ENCODE assay signal across 20 cellular contexts in the genomic region with DNA sequence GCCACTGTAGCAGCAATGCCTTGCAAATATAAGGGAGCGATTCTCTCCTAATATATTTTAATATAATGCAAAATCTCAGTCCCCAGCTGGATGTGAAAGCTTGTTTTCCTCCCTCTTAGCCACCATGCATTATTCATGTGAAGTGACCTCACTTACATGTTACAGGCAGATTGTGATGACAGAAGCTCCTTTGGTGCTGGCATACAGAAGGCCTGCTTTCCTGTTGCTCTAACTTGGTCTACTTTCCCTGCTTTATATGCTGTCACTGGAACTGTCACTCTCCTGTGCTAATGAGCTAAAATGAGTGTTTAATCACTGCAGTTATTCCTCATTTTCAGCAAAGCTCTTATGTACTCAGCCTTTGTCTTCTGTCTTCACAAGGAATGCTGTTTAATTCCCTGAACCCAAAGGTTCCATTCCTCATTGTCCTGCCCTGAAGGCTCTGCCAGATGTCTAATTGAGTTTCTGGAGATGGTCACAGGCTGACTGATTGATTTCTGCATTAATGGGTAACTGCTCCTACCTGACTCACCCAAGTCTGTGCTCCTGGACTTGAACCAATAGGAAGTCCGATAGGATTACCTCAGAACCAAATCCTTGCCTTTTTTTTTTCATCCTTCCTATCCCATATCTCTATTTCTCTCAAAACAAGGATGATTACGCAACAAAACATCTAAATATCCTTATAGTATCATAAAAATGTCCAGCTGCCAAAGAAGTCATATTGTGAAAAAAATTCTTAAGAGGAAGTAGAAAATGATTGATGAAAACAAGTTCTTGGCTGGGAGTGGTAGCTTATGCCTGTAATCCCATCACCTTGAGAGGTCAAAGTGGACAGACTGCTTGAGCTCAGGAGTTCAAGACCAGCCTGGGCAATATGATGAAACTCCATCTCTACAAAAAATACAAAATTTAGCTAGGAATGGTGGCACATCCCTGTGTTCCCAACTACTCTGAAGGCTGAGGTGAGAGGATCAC.
DNase-seq lines count a peak whose midpoint lies in the region; ATAC-seq and TF ChIP-seq lines count a peak whose summit lies in the region.
"Had no signal": no experiment of that assay in that cellular context is flagged by ENCODE, and none has a peak within 500 bp of the region (broad histone marks: within the 10 kb centered on the region; RNA-seq: fewer than 3 reads in every experiment).

No MANE protein-coding gene starts in this region.

- H3K27me3 Mint-ChIP-seq in MCF 10A (ENCODE audit: insufficient read depth, unreplicated experiment) (no peaks in the 10 kb centered on the region), CD14-positive monocyte (ENCODE audit: low read depth in 3 of 3) (no peaks in the 10 kb centered on the region)
- H3K27me3 Mint-ChIP-seq in effector memory CD8-positive, alpha-beta T cell = no peaks in the 10 kb centered on the region
- H3K27me3 Mint-ChIP-seq: CD4-positive, CD25-positive, alpha-beta regulatory T cell had no signal

- H3K4me1 ChIP-seq in breast epithelium = no peaks in the 10 kb centered on the region
- H3K4me1 ChIP-seq in ovary (ENCODE audit: insufficient read depth) = no peaks in the 10 kb centered on the region
- H3K4me1 ChIP-seq: thyroid gland had no signal

- intact Hi-C loops in MCF 10A (cut with micrococcal nuclease) = no loop called here
- intact Hi-C loops in breast epithelium (cut with DNase I; ENCODE audit: low total_unique reads) = no loop called here
- intact Hi-C loops in ovary (cut with DNase I) = no loop called here
- intact Hi-C loops in CD14-positive monocyte (cut with micrococcal nuclease) = no loop called here

- H3K9me3 Mint-ChIP-seq in MCF 10A (ENCODE audit: unreplicated experiment) (no peaks in the 10 kb centered on the region), CD14-positive monocyte (peaks cover 0 to 6% (median 0%) of the 10 kb centered on the region in 7 donors)
- peaks cover 0 to 2% of the 10 kb centered on the region in 2 donors for H3K9me3 Mint-ChIP-seq in effector memory CD8-positive, alpha-beta T cell
- H3K9me3 Mint-ChIP-seq: activated naive CD4-positive, alpha-beta T cell treated with anti-CD3 and anti-CD28 coated beads for 36 hours; activated T-cell treated with anti-CD3 and anti-CD28 coated beads, Interleukin-2, amount 50 U/mL, for 4 hours had no signal

- H3K27ac ChIP-seq in breast epithelium (no peak overlapping the region), ovary (no peak overlapping the region)
- H3K27ac ChIP-seq: thyroid gland had no signal

- ATAC-seq in HG03469 (IDR thresholded peaks at IDR 0.05; ENCODE audit: unreplicated experiment) = no peak
- ATAC-seq in effector memory CD8-positive, alpha-beta T cell (replicated peaks) = no peak
- ATAC-seq: activated T-cell treated with anti-CD3 and anti-CD28 coated beads, Interleukin-2, amount 50 U/mL, for 4 hours had no signal

- DNase-seq in MCF 10A (ENCODE audit: unreplicated experiment) = peak; percentile 1
- DNase-seq in breast epithelium (ENCODE audit: low spot score in 2 of 2) = no peak
- DNase-seq in hippocampal formation (lab: John Stamatoyannopoulos, UW) = peak; percentile 7 to 27
- DNase-seq in mucosa of gallbladder (ENCODE audit: low spot score) = peak; percentile 72
- DNase-seq in ovary = no peak
- no peak for DNase-seq in CD14-positive monocyte (ENCODE audit: low spot score)
- DNase-seq in effector memory CD8-positive, alpha-beta T cell = no peak
- DNase-seq: activated CD8-positive, alpha-beta memory T cell treated with anti-CD3 and anti-CD28 coated beads for 24 hours; activated naive CD4-positive, alpha-beta T cell treated with anti-CD3 and anti-CD28 coated beads for 36 hours; activated T-cell treated with anti-CD3 and anti-CD28 coated beads, Interleukin-2, amount 50 U/mL, for 4 hours; CD4-positive, CD25-positive, alpha-beta regulatory T cell; DMS53; effector memory CD4-positive, alpha-beta T cell; GOT3; KBM-7; NCI-H510A; stimulated activated CD4-positive, alpha-beta T cell treated with anti-CD3 and anti-CD28 coated beads, Interleukin-1b, Interleukin-23, amount 100 ng/mL, for 48 hours; stimulated activated naive CD4-positive, alpha-beta T cell; thyroid gland had no signal

- CTCF ChIA-PET in MCF 10A (lab: Yijun Ruan, JAX) = interaction anchor here (0.6 kb wide), 1 partner anchor 206 kb away, joined by 3 read pairs; no protein-coding TSS in a partner anchor

- no peaks in the 10 kb centered on the region for H3K4me1 Mint-ChIP-seq in MCF 10A (ENCODE audit: insufficient read depth, unreplicated experiment)
- H3K4me1 Mint-ChIP-seq in CD14-positive monocyte = no peaks in the 10 kb centered on the region
- H3K4me1 Mint-ChIP-seq in effector memory CD8-positive, alpha-beta T cell (ENCODE audit: low read depth in 2 of 2) = no peaks in the 10 kb centered on the region
- H3K4me1 Mint-ChIP-seq: CD4-positive, CD25-positive, alpha-beta regulatory T cell had no signal

- no TSS peak for BruUV-seq in MCF 10A (replicated peaks; lab: Mats Ljungman, UMichigan)

- H3K27ac Mint-ChIP-seq in MCF 10A (ENCODE audit: low read depth, unreplicated experiment) (no peak overlapping the region), CD14-positive monocyte (no peak overlapping the region)
- no peak overlapping the region for H3K27ac Mint-ChIP-seq in effector memory CD8-positive, alpha-beta T cell
- H3K27ac Mint-ChIP-seq: activated naive CD4-positive, alpha-beta T cell treated with anti-CD3 and anti-CD28 coated beads for 36 hours had no signal

- H3K36me3 ChIP-seq in breast epithelium = no peaks in the 10 kb centered on the region
- no peaks in the 10 kb centered on the region for H3K36me3 ChIP-seq in ovary
- H3K36me3 ChIP-seq: thyroid gland had no signal

- WGBS in ovary, 3 donors = 39 to 61% (median 43%) methylated on average over 3 of the region's 3 CpGs

- POLR2A ChIA-PET in MCF 10A (lab: Yijun Ruan, JAX) = no interaction called here

- peaks cover 5% of the 10 kb centered on the region for H3K36me3 Mint-ChIP-seq in MCF 10A (ENCODE audit: insufficient read depth, unreplicated experiment)
- no peaks in the 10 kb centered on the region for H3K36me3 Mint-ChIP-seq in CD14-positive monocyte
- H3K36me3 Mint-ChIP-seq in effector memory CD8-positive, alpha-beta T cell (ENCODE audit: insufficient read depth) = peaks cover 3% of the 10 kb centered on the region
- H3K36me3 Mint-ChIP-seq: CD4-positive, CD25-positive, alpha-beta regulatory T cell had no signal

- no peak for TF ChIP-seq POLR2A in breast epithelium (IDR thresholded peaks at IDR 0.05)
- no peak for TF ChIP-seq POLR2A in ovary (IDR thresholded peaks at IDR 0.05)

- H3K4me3 Mint-ChIP-seq in MCF 10A (ENCODE audit: unreplicated experiment) (no peak overlapping the region), CD14-positive monocyte (no peak overlapping the region)
- H3K4me3 Mint-ChIP-seq in effector memory CD8-positive, alpha-beta T cell = no peak overlapping the region
- H3K4me3 Mint-ChIP-seq: activated naive CD4-positive, alpha-beta T cell treated with anti-CD3 and anti-CD28 coated beads for 36 hours; activated T-cell treated with anti-CD3 and anti-CD28 coated beads, Interleukin-2, amount 50 U/mL, for 4 hours; CD4-positive, CD25-positive, alpha-beta regulatory T cell had no signal

- H3K9me3 ChIP-seq in breast epithelium = no peaks in the 10 kb centered on the region
- H3K9me3 ChIP-seq in ovary = no peaks in the 10 kb centered on the region
- H3K9me3 ChIP-seq: thyroid gland had no signal

- TF ChIP-seq EP300 in ovary (IDR thresholded peaks at IDR 0.05) = no peak

- no peak overlapping the region for H3K4me3 ChIP-seq in breast epithelium
- H3K4me3 ChIP-seq in ovary = no peak overlapping the region
- H3K4me3 ChIP-seq: thyroid gland had no signal

- H3K27me3 ChIP-seq in breast epithelium (peaks cover 0 to 10% of the 10 kb centered on the region in 2 donors), ovary (no peaks in the 10 kb centered on the region)
- H3K27me3 ChIP-seq: thyroid gland had no signal

- TF ChIP-seq CTCF in MCF 10A (IDR thresholded peaks at IDR 0.05; ENCODE audit: unreplicated experiment) = no peak
- TF ChIP-seq CTCF in breast epithelium (IDR thresholded peaks at IDR 0.05) = no peak
- TF ChIP-seq CTCF in ovary (IDR thresholded peaks at IDR 0.05) = no peak
- TF ChIP-seq CTCF in CD14-positive monocyte (IDR thresholded peaks at IDR 0.05) = no peak

Comparison
In these comparisons a context has a peak if more than half of its experiments do, and no peak if none do; other contexts are left out.
1. DNase-seq: peak in MCF 10A (single experiment), hippocampal formation (2 of 2) and mucosa of gallbladder (single experiment); none in breast epithelium (0 of 2), ovary (0 of 5), CD14-positive monocyte (single experiment) and effector memory CD8-positive, alpha-beta T cell (0 of 3).